2 cellular contexts compared by ENCODE assay signal in the genomic region with DNA sequence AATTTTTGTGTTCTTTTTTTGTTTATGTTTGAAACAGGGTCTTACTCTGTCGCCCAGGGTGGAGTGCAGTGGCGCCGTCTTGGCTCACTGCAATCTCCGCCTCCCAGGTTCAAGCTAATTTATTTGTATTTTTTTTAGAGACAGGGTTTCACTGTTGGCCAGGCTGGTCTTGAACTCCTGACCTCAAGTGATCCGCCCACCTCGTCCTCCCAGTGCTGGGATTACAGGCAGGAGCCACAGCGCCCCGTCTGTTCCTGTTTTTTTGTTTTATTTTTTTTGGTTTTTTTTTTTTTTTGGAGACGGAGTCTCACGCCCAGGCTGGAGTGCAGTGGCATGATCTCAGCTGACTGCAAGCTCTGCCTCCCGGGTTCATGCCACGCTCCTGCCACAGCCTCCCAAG.
TF ChIP-seq lines count a peak whose summit lies in the region.

No MANE protein-coding gene starts in this region.

TF ChIP-seq in HepG2, 621 proteins besides CTCF, POLR2A, EP300 and RAD21:
- TF ChIP-seq, protein P1, sequence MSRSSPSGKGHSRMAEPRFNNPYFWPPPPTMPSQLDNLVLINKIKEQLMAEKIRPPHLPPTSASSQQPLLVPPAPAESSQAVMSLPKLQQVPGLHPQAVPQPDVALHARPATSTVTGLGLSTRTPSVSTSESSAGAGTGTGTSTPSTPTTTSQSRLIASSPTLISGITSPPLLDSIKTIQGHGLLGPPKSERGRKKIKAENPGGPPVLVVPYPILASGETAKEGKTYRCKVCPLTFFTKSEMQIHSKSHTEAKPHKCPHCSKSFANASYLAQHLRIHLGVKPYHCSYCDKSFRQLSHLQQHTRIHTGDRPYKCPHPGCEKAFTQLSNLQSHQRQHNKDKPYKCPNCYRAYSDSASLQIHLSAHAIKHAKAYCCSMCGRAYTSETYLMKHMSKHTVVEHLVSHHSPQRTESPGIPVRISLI (CRISPR knock-in tag; IDR thresholded peaks at IDR 0.05; ENCODE audit: borderline replicate concordance) = peak; percentile 19; the same call in 1 of the 2 replicates
- TF ChIP-seq BORCS8-MEF2B (CRISPR knock-in tag; IDR thresholded peaks at IDR 0.05) = no peak

TF ChIP-seq in WTC11, 78 proteins besides CTCF, POLR2A, EP300 and RAD21:
- TF ChIP-seq IRF1 (CRISPR knock-in tag; IDR thresholded peaks at IDR 0.05) = no peak
- no peak for TF ChIP-seq ZBTB43 (CRISPR knock-in tag; IDR thresholded peaks at IDR 0.05)
- TF ChIP-seq TCF7 (CRISPR knock-in tag; IDR thresholded peaks at IDR 0.05; ENCODE audit: low read depth) = no peak
- no peak for TF ChIP-seq SMAD3 (CRISPR knock-in tag; IDR thresholded peaks at IDR 0.05; ENCODE audit: borderline replicate concordance)
- TF ChIP-seq PRRX2 (CRISPR knock-in tag; IDR thresholded peaks at IDR 0.05) = no peak
- TF ChIP-seq, protein P2, sequence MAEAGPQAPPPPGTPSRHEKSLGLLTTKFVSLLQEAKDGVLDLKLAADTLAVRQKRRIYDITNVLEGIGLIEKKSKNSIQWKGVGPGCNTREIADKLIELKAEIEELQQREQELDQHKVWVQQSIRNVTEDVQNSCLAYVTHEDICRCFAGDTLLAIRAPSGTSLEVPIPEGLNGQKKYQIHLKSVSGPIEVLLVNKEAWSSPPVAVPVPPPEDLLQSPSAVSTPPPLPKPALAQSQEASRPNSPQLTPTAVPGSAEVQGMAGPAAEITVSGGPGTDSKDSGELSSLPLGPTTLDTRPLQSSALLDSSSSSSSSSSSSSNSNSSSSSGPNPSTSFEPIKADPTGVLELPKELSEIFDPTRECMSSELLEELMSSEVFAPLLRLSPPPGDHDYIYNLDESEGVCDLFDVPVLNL (CRISPR knock-in tag; IDR thresholded peaks at IDR 0.05; ENCODE audit: borderline replicate concordance, low read depth) = no peak
TF ChIP-seq in WTC11: peak in this region for 0.
